ENCODE assay signal across 8 cellular contexts in genomic region chr5:79611046-79611829, GRCh38. TPM values are rescaled to one million over a fixed set of nuclear protein-coding genes. Genes with fewer than 3 reads are reported as not detected.
DNase-seq lines count a peak whose midpoint lies in the region; ATAC-seq and TF ChIP-seq lines count a peak whose summit lies in the region.

No MANE protein-coding gene starts in this region.

- no peak for TF ChIP-seq POLR2A in prostate gland (IDR thresholded peaks at IDR 0.05)

- H4K20me1 ChIP-seq in DND-41 (ENCODE audit: insufficient read depth, low read length): no peaks in the 10 kb centered on the region; the same call in 1 of the 2 replicates

- peak overlapping the region; percentile 58 for H3K9ac ChIP-seq in DND-41 (ENCODE audit: low read depth, low read length)

- ATAC-seq in DND-41 (ENCODE audit: insufficient read depth, low read depth): no peak
- ATAC-seq in HG02970 (IDR thresholded peaks at IDR 0.05; ENCODE audit: low FRiP score, unreplicated experiment): no peak
- ATAC-seq in GM18502 (IDR thresholded peaks at IDR 0.05; ENCODE audit: poor library complexity, unreplicated experiment): no peak

- TF ChIP-seq CTCF in DND-41 (IDR thresholded peaks at IDR 0.05; ENCODE audit: borderline replicate concordance, extremely low read depth, low read length, poor library complexity, severe bottlenecking) (no peak), fibroblast of pulmonary artery (IDR thresholded peaks at IDR 0.05; ENCODE audit: low read length, missing control alignments) (no peak), prostate gland (IDR thresholded peaks at IDR 0.05) (no peak)

- H3K4me1 ChIP-seq in DND-41 (ENCODE audit: insufficient read depth, low read length) (peaks cover 30% of the 10 kb centered on the region), SJSA1 (replicated peaks) (peaks cover 5% of the 10 kb centered on the region), prostate gland (replicated peaks) (no peaks in the 10 kb centered on the region)

- H3K79me2 ChIP-seq in DND-41 (ENCODE audit: insufficient read depth, low read length): peaks cover 40% of the 10 kb centered on the region

- intact Hi-C loops in prostate gland (cut with DNase I) (loop anchor here (5.0 kb wide), 1 partner anchor 99 kb away; the partner anchor contains the start of gene HOMER1), posterior vena cava (cut with DNase I) (loop anchor here in 1 of 2 donors (10.0 kb wide), 1 partner anchor 96 kb away; the partner anchor contains the start of gene HOMER1)

- DNase-seq in DND-41 (no peak), SJSA1 (ENCODE audit: low read depth in 1 of 2, low spot score in 2 of 2) (no peak), fibroblast of pulmonary artery (ENCODE audit: low read depth) (no peak), prostate gland (ENCODE audit: low spot score) (no peak), posterior vena cava (ENCODE audit: low spot score) (no peak), middle frontal gyrus (ENCODE audit: extremely low spot score, low spot score) (no peak)

- H3K4me3 ChIP-seq in DND-41 (ENCODE audit: low read depth in 1 of 2, low read length in 2 of 2) (peak overlapping the region in 1 of 2 experiments; percentile 58; a peak in 2 of 4 replicates), SJSA1 (peak overlapping the region; percentile 90), fibroblast of pulmonary artery (replicated peaks; ENCODE audit: low read depth, low read length) (peak overlapping the region; percentile 93), prostate gland (peak overlapping the region; percentile 68 to 76)

- peaks cover 7% of the 10 kb centered on the region for H3K9me3 ChIP-seq in DND-41 (ENCODE audit: insufficient read depth, low read length, severe bottlenecking)
- no peaks in the 10 kb centered on the region for H3K9me3 ChIP-seq in SJSA1 (replicated peaks)
- no peaks in the 10 kb centered on the region for H3K9me3 ChIP-seq in prostate gland

- H2AFZ ChIP-seq in DND-41 (ENCODE audit: low read depth, low read length): peak overlapping the region; percentile 86

- no peaks in the 10 kb centered on the region for H3K27me3 ChIP-seq in DND-41 (ENCODE audit: insufficient read depth, low read length, poor library complexity)
- no peaks in the 10 kb centered on the region for H3K27me3 ChIP-seq in SJSA1 (replicated peaks)
- H3K27me3 ChIP-seq in prostate gland (replicated peaks; ENCODE audit: insufficient read depth): no peaks in the 10 kb centered on the region

- H3K4me2 ChIP-seq in DND-41 (ENCODE audit: insufficient read depth, low read length): peak overlapping the region; percentile 65

- H3K36me3 ChIP-seq in DND-41 (ENCODE audit: insufficient read depth, low read length): peaks cover 23% of the 10 kb centered on the region
- peaks cover 19% of the 10 kb centered on the region for H3K36me3 ChIP-seq in SJSA1
- H3K36me3 ChIP-seq in prostate gland: no peaks in the 10 kb centered on the region

- peak overlapping the region; percentile 90; the same call in 1 of the 2 replicates for H3K27ac ChIP-seq in DND-41 (ENCODE audit: low read length)
- H3K27ac ChIP-seq in SJSA1: peak overlapping the region; percentile 78
- H3K27ac ChIP-seq in prostate gland: peak overlapping the region; percentile 87 to 89

- WGBS in prostate gland: 85% methylated on average over 14 of the region's 14 CpGs

RNA-seq across cellular contexts. Expression of gene TENT2, which starts 1.0 kb away (rescaled TPM):
- 28.5 and 34.5 TPM in 2 replicates for total RNA-seq in SJSA1 (2014; rRNA removed; shearing (Covaris generic))
- total RNA-seq in prostate gland (10 to 100 TPM; 30.6 to 65.2 TPM), posterior vena cava (10 to 100 TPM; 60.7 to 66.5 TPM)
